16 cellular contexts compared by ENCODE assay signal in the genomic region with DNA sequence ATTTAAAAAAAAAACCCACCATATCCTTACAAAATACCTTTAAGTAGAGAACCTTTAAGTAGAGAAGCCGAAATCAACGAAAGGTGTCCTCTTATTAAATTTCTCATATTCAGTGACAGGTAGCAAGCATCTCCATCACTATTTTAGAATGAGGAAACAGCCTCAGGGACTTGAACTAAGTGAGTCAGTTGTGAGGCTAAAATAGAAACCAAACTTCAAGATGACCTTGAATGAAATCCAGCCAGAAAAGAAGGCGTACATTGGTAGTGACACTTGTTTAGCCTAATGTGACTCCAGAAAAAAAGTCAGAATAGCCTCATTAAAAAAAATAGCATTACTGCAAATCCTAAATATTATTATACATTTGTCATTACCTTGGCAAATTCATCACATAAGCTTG. TPM values are rescaled to one million over a fixed set of nuclear protein-coding genes. Genes with fewer than 3 reads are reported as not detected.
DNase-seq lines count a peak whose midpoint lies in the region; ATAC-seq and FAIRE-seq lines count a peak whose summit lies in the region.
"Had no signal": no experiment of that assay in that cellular context is flagged by ENCODE, and none has a peak within 500 bp of the region (broad histone marks: within the 10 kb centered on the region; RNA-seq: fewer than 3 reads in every experiment).

No MANE protein-coding gene starts in this region.

- ATAC-seq in HG03159 (IDR thresholded peaks at IDR 0.05; ENCODE audit: unreplicated experiment) = no peak
- ATAC-seq: GM23338, HepG2 had no signal

- DNase-seq in SIG-M5 treated with dmso at 0.1 percent for 504 hours (lab: John Stamatoyannopoulos, UW; ENCODE audit: unreplicated experiment) = peak; percentile 20
- no peak for DNase-seq in SIG-M5 (lab: John Stamatoyannopoulos, UW)
- no peak for DNase-seq in GM18507 (ENCODE audit: extremely low spot score, insufficient read length, low read depth)
- DNase-seq in OCI-M1 (lab: John Stamatoyannopoulos, UW) = peak; percentile 16
- DNase-seq in GOT3 (lab: John Stamatoyannopoulos, UW) = no peak
- no peak for DNase-seq in H4 (ENCODE audit: low spot score)
- DNase-seq: 8988T; AML-193; Caco-2; CD8-positive, alpha-beta memory T cell; DND-41; GF-D8 had no signal

- peak; percentile 15 for FAIRE-seq in GM18507 (lab: Jason Lieb, UNC)
- FAIRE-seq: HepG2, HTR-8/SVneo had no signal

RNA-seq across cellular contexts. Expression of gene RGS8, which starts 20.1 kb away (rescaled TPM):
- not detected in 2 replicates for total RNA-seq in H4 (2014; rRNA removed; shearing (Covaris generic))
- total RNA-seq: Caco-2; CD8-positive, alpha-beta memory T cell; HepG2 had no signal

Comparison
In these comparisons a context has a peak if more than half of its experiments do, and no peak if none do; other contexts are left out.
1. DNase-seq: peak in SIG-M5 treated with dmso at 0.1 percent for 504 hours (single experiment) and OCI-M1 (single experiment); none in SIG-M5 (single experiment), GM18507 (single experiment), GOT3 (single experiment) and H4 (single experiment).